Comparison of ENCODE assay signal across 8 cellular contexts in the genomic region with DNA sequence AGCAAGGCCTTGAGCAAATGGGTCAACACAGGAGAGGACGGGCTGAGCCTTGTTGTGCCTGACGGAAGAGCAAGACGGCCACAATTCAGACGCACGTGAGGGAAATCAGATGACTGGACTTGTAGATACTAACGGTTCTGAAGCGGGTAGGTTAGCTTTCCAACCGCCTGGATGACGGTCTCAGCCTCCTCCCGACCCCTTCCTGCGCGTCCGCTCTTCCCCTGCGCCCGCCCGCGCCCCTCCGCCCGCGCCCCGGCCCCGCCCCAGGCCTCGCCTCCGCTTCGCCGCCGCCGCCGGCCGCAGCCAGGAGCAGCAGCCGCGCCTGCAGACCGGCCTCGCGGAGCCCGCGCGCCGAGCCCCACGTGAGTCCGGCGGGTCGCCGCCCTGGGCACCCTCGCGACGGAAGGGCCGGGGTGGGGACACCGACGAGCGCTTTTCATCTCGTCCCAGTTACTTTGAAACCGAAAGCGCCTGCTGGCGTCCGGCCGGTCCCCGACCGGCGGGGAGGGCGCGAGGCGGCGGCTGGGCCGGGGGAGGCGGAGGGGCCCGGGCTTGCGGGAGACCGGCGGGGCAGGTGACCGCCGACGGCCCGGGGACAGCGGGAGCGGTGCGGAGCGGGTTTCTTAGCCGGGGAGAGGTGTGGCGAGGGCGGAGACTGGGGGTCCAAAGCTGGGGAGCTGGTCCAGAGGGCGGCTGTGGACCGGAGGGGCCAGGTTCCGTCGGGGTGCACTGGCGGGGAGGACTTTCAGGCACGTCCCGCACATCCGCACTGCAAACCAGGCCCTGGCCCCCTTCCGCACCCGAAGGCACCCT. TPM values are rescaled to one million over a fixed set of nuclear protein-coding genes. Genes with fewer than 3 reads are reported as not detected.
DNase-seq lines count a peak whose midpoint lies in the region; ATAC-seq and TF ChIP-seq lines count a peak whose summit lies in the region.

Gene TRAF5, plus strand, starts transcription at position 306 of the 813 bp plus-strand sequence. CDS start 26,407 bp downstream, outside the sequence.

- peak within 1 kb of the TSS; percentile 95 for H2AFZ ChIP-seq in DND-41 (ENCODE audit: low read depth, low read length)

- no peaks in the 10 kb centered on the region for H3K79me2 ChIP-seq in DND-41 (ENCODE audit: insufficient read depth, low read length)

- H3K9ac ChIP-seq in DND-41 (ENCODE audit: low read depth, low read length): peak within 1 kb of the TSS; percentile 67

- ATAC-seq in DND-41 (ENCODE audit: insufficient read depth, low read depth) (peak; percentile 77), GM21423 (IDR thresholded peaks at IDR 0.05; ENCODE audit: unreplicated experiment) (peak; percentile 28), left lung (peak; percentile 80)

- 0 out of 2 replicates have a peak, but pooled peaks cover 5% of the 10 kb centered on the region for H4K20me1 ChIP-seq in DND-41 (ENCODE audit: insufficient read depth, low read length)

- H3K27me3 ChIP-seq in DND-41 (ENCODE audit: insufficient read depth, low read length, poor library complexity): peaks cover 37% of the 10 kb centered on the region
- H3K27me3 ChIP-seq in left lung: peaks cover 0 to 9% of the 10 kb centered on the region in 2 donors

- peak within 1 kb of the TSS; percentile 60 for H3K27ac ChIP-seq in DND-41 (ENCODE audit: low read length)
- H3K27ac ChIP-seq in KOPT-K1 (ENCODE audit: low read depth, low read length, poor library complexity, severe bottlenecking): peak within 1 kb of the TSS; percentile 81
- peak within 1 kb of the TSS; percentile 67 for H3K27ac ChIP-seq in cingulate gyrus (ENCODE audit: low read depth, low read length)
- H3K27ac ChIP-seq in left lung: peak within 1 kb of the TSS; percentile 71 to 81

- H3K4me2 ChIP-seq in DND-41 (ENCODE audit: insufficient read depth, low read length): peak within 1 kb of the TSS; percentile 88

- no peak for TF ChIP-seq CTCF in DND-41 (IDR thresholded peaks at IDR 0.05; ENCODE audit: borderline replicate concordance, extremely low read depth, low read length, poor library complexity, severe bottlenecking)
- TF ChIP-seq CTCF in left lung (IDR thresholded peaks at IDR 0.05): no peak

- H3K9me3 ChIP-seq in DND-41 (ENCODE audit: insufficient read depth, low read length, severe bottlenecking): no peaks in the 10 kb centered on the region
- no peaks in the 10 kb centered on the region for H3K9me3 ChIP-seq in KOPT-K1 (ENCODE audit: insufficient read depth, low read length, poor library complexity, severe bottlenecking)
- H3K9me3 ChIP-seq in left lung: no peaks in the 10 kb centered on the region

- H3K36me3 ChIP-seq in DND-41 (ENCODE audit: insufficient read depth, low read length) (no peaks in the 10 kb centered on the region), KOPT-K1 (ENCODE audit: insufficient read depth, low read length) (0 out of 2 replicates have a peak, but pooled peaks cover 6% of the 10 kb centered on the region), left lung (no peaks in the 10 kb centered on the region)

- DNase-seq in DND-41 (peak; percentile 63), UCSD-AML1 (lab: John Stamatoyannopoulos, UW; ENCODE audit: unreplicated experiment) (peak; percentile 51), left lung (peak; percentile 46 to 91), NCI-H187 (lab: John Stamatoyannopoulos, UW) (no peak)
- peak; percentile 53 to 60 for DNase-seq in stimulated activated CD4-positive, alpha-beta T cell treated with anti-CD3 and anti-CD28 coated beads, Interleukin-4, amount 100 ng/mL, for 4 hours

- intact Hi-C loops in left lung (cut with DNase I): loop anchor here in 1 of 2 donors (10.0 kb wide), 2 partner anchors 148 to 188 kb away; no protein-coding TSS in a partner anchor

- H3K4me1 ChIP-seq in DND-41 (ENCODE audit: insufficient read depth, low read length) (peaks cover 29% of the 10 kb centered on the region), left lung (peaks cover 4 to 17% of the 10 kb centered on the region in 2 donors)

- H3K4me3 ChIP-seq in DND-41 (ENCODE audit: low read depth in 1 of 2, low read length in 2 of 2) (peak within 1 kb of the TSS; percentile 33 to 66; a peak in 3 of 4 replicates), left lung (peak within 1 kb of the TSS; percentile 64 to 69)

RNA-seq across cellular contexts. Expression of gene TRAF5, which starts in this region (rescaled TPM):
- 10 to 100 TPM; 10.1 to 11.5 TPM for total RNA-seq in left lung

Comparison
In these comparisons a context has a peak if more than half of its experiments do, and no peak if none do; other contexts are left out.
1. ATAC-seq: peak in every context shown above with its lines; median percentile 80 in left lung; 77 in DND-41; 28 in GM21423.
2. DNase-seq: peak in DND-41 (single experiment), UCSD-AML1 (single experiment), left lung (2 of 2) and stimulated activated CD4-positive, alpha-beta T cell treated with anti-CD3 and anti-CD28 coated beads, Interleukin-4, amount 100 ng/mL, for 4 hours (2 of 2); none in NCI-H187 (0 of 2).
3. Peak in every context shown above with its lines, with median percentiles within 50 percentile points of each other: H3K27ac ChIP-seq.